In genomic region chr1:65066379-65066765, GRCh38 we compare ENCODE assay signal across 8 cellular contexts.
DNase-seq lines count a peak whose midpoint lies in the region; ATAC-seq, FAIRE-seq and TF ChIP-seq lines count a peak whose summit lies in the region.

No MANE protein-coding gene starts in this region.

- peaks cover 63% of the 10 kb centered on the region for H3K4me1 ChIP-seq in CD4-positive, alpha-beta memory T cell (ENCODE audit: insufficient read depth, low read length)
- H3K4me1 ChIP-seq in kidney (ENCODE audit: control insufficient read depth in 1 of 2, insufficient read depth in 1 of 2, low read depth in 1 of 2, low read length in 2 of 2), result peaks cover 12% of the 10 kb centered on the region in 2 donors
- H3K4me1 ChIP-seq in suprapubic skin, result peaks cover 48% of the 10 kb centered on the region

- no peaks in the 10 kb centered on the region for H3K9me3 Mint-ChIP-seq in CD4-positive, alpha-beta memory T cell

- H3K9ac ChIP-seq in kidney (ENCODE audit: low read length in 2 of 2), result peak overlapping the region; percentile 79 to 82

- no peak for TF ChIP-seq POLR2A in suprapubic skin (IDR thresholded peaks at IDR 0.05)

- intact Hi-C loops in CD4-positive, alpha-beta memory T cell (cut with micrococcal nuclease), result loop anchor here (1.0 to 10.0 kb wide), 7 partner anchors 64 to 1268 kb away; partner anchors contain the start of genes LEPR, LEPROT and RAVER2
- intact Hi-C loops in kidney (cut with DNase I), result no loop called here

- H3K27ac Mint-ChIP-seq in CD4-positive, alpha-beta memory T cell, result peak overlapping the region; percentile 96 to 99 (median 98)

- peak overlapping the region; percentile 94 to 98 (median 97) for H3K4me3 Mint-ChIP-seq in CD4-positive, alpha-beta memory T cell

- H3K27me3 Mint-ChIP-seq in CD4-positive, alpha-beta memory T cell, result no peaks in the 10 kb centered on the region

- no peaks in the 10 kb centered on the region for H3K36me3 ChIP-seq in CD4-positive, alpha-beta memory T cell (ENCODE audit: insufficient read depth, low read length)
- H3K36me3 ChIP-seq in kidney (ENCODE audit: control insufficient read depth in 1 of 2, insufficient read depth in 2 of 2, low read length in 2 of 2) (no peaks in the 10 kb centered on the region), suprapubic skin (no peaks in the 10 kb centered on the region)

- no peak for FAIRE-seq in kidney (lab: Jason Lieb, UNC)

- H3K36me3 Mint-ChIP-seq in CD4-positive, alpha-beta memory T cell, result peaks cover 0 to 19% of the 10 kb centered on the region in 2 donors

- H3K27ac ChIP-seq in CD4-positive, alpha-beta memory T cell (ENCODE audit: low read depth, low read length), result peak overlapping the region; percentile 87
- peak overlapping the region; percentile 91 for H3K27ac ChIP-seq in adipose tissue (ENCODE audit: low read depth, low read length)
- H3K27ac ChIP-seq in kidney (ENCODE audit: low read depth in 2 of 2, low read length in 2 of 2), result peak overlapping the region; percentile 95 to 99
- peak overlapping the region; percentile 100 for H3K27ac ChIP-seq in suprapubic skin

- H3K9me3 ChIP-seq in CD4-positive, alpha-beta memory T cell (ENCODE audit: control insufficient read depth in 1 of 2, low read length in 2 of 2), result no peaks in the 10 kb centered on the region
- H3K9me3 ChIP-seq in kidney (ENCODE audit: control insufficient read depth in 1 of 2, low read length in 2 of 2), result no peaks in the 10 kb centered on the region
- H3K9me3 ChIP-seq in suprapubic skin, result no peaks in the 10 kb centered on the region

- no peak for TF ChIP-seq EP300 in suprapubic skin (IDR thresholded peaks at IDR 0.05)

- CTCF ChIA-PET in CD4-positive, alpha-beta memory T cell (lab: Charles Lee; ENCODE audit: partially characterized antibody), result interaction anchor here (0.9 to 5.3 kb wide), 3 partner anchors 9 to 189 kb away, joined by 3 to 201 read pairs (median 3); partner anchors contain the start of gene JAK1

- no peaks in the 10 kb centered on the region for H3K27me3 ChIP-seq in CD4-positive, alpha-beta memory T cell (ENCODE audit: insufficient read depth, low read length)
- H3K27me3 ChIP-seq in suprapubic skin, result no peaks in the 10 kb centered on the region

- 0 to 1% (median 0%) methylated on average over 27 to 34 of the region's 34 CpGs for WGBS in adipose tissue, 3 donors
- WGBS in suprapubic skin, result under 1% methylated on average over 34 of the region's 34 CpGs

- ATAC-seq in HG03039 (IDR thresholded peaks at IDR 0.05; ENCODE audit: unreplicated experiment), result peak; percentile 23
- no peak for ATAC-seq in GM19035 (IDR thresholded peaks at IDR 0.05; ENCODE audit: unreplicated experiment)

- POLR2A ChIA-PET in CD4-positive, alpha-beta memory T cell (lab: Charles Lee; ENCODE audit: partially characterized antibody), result interaction anchor here (0.9 to 7.0 kb wide), 6 partner anchors 9 to 238 kb away, joined by 3 to 60 read pairs (median 30); partner anchors contain the start of gene JAK1

- DNase-seq in CD4-positive, alpha-beta memory T cell, result peak in 1 of 5 donors; percentile 47
- DNase-seq in kidney, result no peak
- DNase-seq in suprapubic skin (ENCODE audit: low spot score in 2 of 2), result no peak
- no peak for DNase-seq in RKO (ENCODE audit: low spot score)
- no peak for DNase-seq in NCI-H1092 (lab: John Stamatoyannopoulos, UW)

- H3K4me3 ChIP-seq in CD4-positive, alpha-beta memory T cell (ENCODE audit: low read length in 2 of 2), result peak overlapping the region; percentile 55 to 70
- peak overlapping the region; percentile 74 to 86 for H3K4me3 ChIP-seq in kidney (ENCODE audit: low read length in 2 of 2)
- peak overlapping the region; percentile 79 for H3K4me3 ChIP-seq in suprapubic skin

- no peak for TF ChIP-seq CTCF in kidney (IDR thresholded peaks at IDR 0.05; ENCODE audit: borderline replicate concordance, extremely low read depth, insufficient read depth)
- no peak for TF ChIP-seq CTCF in suprapubic skin (IDR thresholded peaks at IDR 0.05)

- peaks cover 47 to 77% (median 57%) of the 10 kb centered on the region in 4 donors for H3K4me1 Mint-ChIP-seq in CD4-positive, alpha-beta memory T cell
